In genomic region chr7:134432296-134433152, GRCh38 we compare ENCODE assay signal across 1 cellular context.
A peak's percentile ranks its signal among the peaks of the same experiment; 100 is the strongest.
TF ChIP-seq lines count a peak whose summit lies in the region.

No MANE protein-coding gene starts in this region.

TF ChIP-seq in K562, 482 proteins besides CTCF, POLR2A, EP300 and RAD21 (continued from another document and continues in another):
- no peak for TF ChIP-seq HBP1 (CRISPR knock-in tag; IDR thresholded peaks at IDR 0.05)
- TF ChIP-seq, protein P1, sequence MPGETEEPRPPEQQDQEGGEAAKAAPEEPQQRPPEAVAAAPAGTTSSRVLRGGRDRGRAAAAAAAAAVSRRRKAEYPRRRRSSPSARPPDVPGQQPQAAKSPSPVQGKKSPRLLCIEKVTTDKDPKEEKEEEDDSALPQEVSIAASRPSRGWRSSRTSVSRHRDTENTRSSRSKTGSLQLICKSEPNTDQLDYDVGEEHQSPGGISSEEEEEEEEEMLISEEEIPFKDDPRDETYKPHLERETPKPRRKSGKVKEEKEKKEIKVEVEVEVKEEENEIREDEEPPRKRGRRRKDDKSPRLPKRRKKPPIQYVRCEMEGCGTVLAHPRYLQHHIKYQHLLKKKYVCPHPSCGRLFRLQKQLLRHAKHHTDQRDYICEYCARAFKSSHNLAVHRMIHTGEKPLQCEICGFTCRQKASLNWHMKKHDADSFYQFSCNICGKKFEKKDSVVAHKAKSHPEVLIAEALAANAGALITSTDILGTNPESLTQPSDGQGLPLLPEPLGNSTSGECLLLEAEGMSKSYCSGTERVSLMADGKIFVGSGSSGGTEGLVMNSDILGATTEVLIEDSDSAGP (CRISPR knock-in tag; IDR thresholded peaks at IDR 0.05), result no peak
- no peak for TF ChIP-seq TGIF2 (CRISPR knock-in tag; IDR thresholded peaks at IDR 0.05)
- no peak for TF ChIP-seq ZNF431 (CRISPR knock-in tag; IDR thresholded peaks at IDR 0.05)
- TF ChIP-seq ZKSCAN1 (IDR thresholded peaks at IDR 0.05; ENCODE audit: low read depth, low read length), result no peak
- TF ChIP-seq ZNF696 (CRISPR knock-in tag; conservative IDR thresholded peaks at IDR 0.05), result no peak
- peak; percentile 34; the same call in 1 of the 2 replicates for TF ChIP-seq KLF13 (tag; IDR thresholded peaks at IDR 0.05; ENCODE audit: borderline replicate concordance, low read depth)
- TF ChIP-seq PHB (CRISPR knock-in tag; IDR thresholded peaks at IDR 0.05), result no peak
- peak; percentile 44; the same call in 1 of the 2 replicates for TF ChIP-seq CREB3L1 (IDR thresholded peaks at IDR 0.05; ENCODE audit: borderline replicate concordance, low read depth)
- TF ChIP-seq CTBP1 (IDR thresholded peaks at IDR 0.05; ENCODE audit: borderline replicate concordance), result peak; percentile 94
- TF ChIP-seq GMEB1 (CRISPR knock-in tag; IDR thresholded peaks at IDR 0.05), result no peak
- TF ChIP-seq, protein P2, sequence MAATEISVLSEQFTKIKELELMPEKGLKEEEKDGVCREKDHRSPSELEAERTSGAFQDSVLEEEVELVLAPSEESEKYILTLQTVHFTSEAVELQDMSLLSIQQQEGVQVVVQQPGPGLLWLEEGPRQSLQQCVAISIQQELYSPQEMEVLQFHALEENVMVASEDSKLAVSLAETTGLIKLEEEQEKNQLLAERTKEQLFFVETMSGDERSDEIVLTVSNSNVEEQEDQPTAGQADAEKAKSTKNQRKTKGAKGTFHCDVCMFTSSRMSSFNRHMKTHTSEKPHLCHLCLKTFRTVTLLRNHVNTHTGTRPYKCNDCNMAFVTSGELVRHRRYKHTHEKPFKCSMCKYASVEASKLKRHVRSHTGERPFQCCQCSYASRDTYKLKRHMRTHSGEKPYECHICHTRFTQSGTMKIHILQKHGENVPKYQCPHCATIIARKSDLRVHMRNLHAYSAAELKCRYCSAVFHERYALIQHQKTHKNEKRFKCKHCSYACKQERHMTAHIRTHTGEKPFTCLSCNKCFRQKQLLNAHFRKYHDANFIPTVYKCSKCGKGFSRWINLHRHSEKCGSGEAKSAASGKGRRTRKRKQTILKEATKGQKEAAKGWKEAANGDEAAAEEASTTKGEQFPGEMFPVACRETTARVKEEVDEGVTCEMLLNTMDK (IDR thresholded peaks at IDR 0.05; ENCODE audit: borderline replicate concordance, insufficient read depth, low read depth, low read length, poor library complexity, severe bottlenecking), result no peak
- no peak for TF ChIP-seq FOXM1 (IDR thresholded peaks at IDR 0.05; ENCODE audit: low read depth)
- TF ChIP-seq FOXM1 (CRISPR knock-in tag; IDR thresholded peaks at IDR 0.05; ENCODE audit: low read depth), result 0 out of 2 replicates have a peak, but pooled peaks have one; percentile 31
- TF ChIP-seq HDAC6 (IDR thresholded peaks at IDR 0.05; ENCODE audit: low read depth, low read length), result no peak
- no peak for TF ChIP-seq MAFK (IDR thresholded peaks at IDR 0.05; ENCODE audit: low read length)
- TF ChIP-seq IFI16 (CRISPR knock-in tag; IDR thresholded peaks at IDR 0.05), result no peak
- no peak for TF ChIP-seq ZZZ3 (IDR thresholded peaks at IDR 0.05)
- no peak for TF ChIP-seq CHD7 (IDR thresholded peaks at IDR 0.05; ENCODE audit: low read depth, low read length)
- no peak for TF ChIP-seq RCOR1 (IDR thresholded peaks at IDR 0.05; ENCODE audit: borderline replicate concordance in 1 of 2, low read depth in 2 of 2, low read length in 2 of 2)
- no peak for TF ChIP-seq RBM25 (IDR thresholded peaks at IDR 0.05; ENCODE audit: low read depth, low read length, severe bottlenecking)
- no peak for TF ChIP-seq GTF2A2 (tag; IDR thresholded peaks at IDR 0.05)
- TF ChIP-seq HDAC8 (tag; IDR thresholded peaks at IDR 0.05), result no peak
- no peak for TF ChIP-seq ZNF785 (CRISPR knock-in tag; IDR thresholded peaks at IDR 0.05)
- TF ChIP-seq HDAC3 (IDR thresholded peaks at IDR 0.05; ENCODE audit: borderline replicate concordance, partially characterized antibody), result no peak
- TF ChIP-seq, protein P3, sequence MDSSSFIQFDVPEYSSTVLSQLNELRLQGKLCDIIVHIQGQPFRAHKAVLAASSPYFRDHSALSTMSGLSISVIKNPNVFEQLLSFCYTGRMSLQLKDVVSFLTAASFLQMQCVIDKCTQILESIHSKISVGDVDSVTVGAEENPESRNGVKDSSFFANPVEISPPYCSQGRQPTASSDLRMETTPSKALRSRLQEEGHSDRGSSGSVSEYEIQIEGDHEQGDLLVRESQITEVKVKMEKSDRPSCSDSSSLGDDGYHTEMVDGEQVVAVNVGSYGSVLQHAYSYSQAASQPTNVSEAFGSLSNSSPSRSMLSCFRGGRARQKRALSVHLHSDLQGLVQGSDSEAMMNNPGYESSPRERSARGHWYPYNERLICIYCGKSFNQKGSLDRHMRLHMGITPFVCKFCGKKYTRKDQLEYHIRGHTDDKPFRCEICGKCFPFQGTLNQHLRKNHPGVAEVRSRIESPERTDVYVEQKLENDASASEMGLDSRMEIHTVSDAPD (CRISPR knock-in tag; IDR thresholded peaks at IDR 0.05), result no peak
- TF ChIP-seq SMAD2 (IDR thresholded peaks at IDR 0.05; ENCODE audit: low read depth, low read length), result no peak
- TF ChIP-seq ELK3 (CRISPR knock-in tag; IDR thresholded peaks at IDR 0.05), result no peak
- TF ChIP-seq BRD4 (IDR thresholded peaks at IDR 0.05), result no peak
